13 cellular contexts compared by ENCODE assay signal in genomic region chr3:43707998-43708397, GRCh38. TPM values are rescaled to one million over a fixed set of nuclear protein-coding genes. Genes with fewer than 3 reads are reported as not detected.
DNase-seq lines count a peak whose midpoint lies in the region; ATAC-seq, FAIRE-seq and TF ChIP-seq lines count a peak whose summit lies in the region.
"Had no signal": no experiment of that assay in that cellular context is flagged by ENCODE, and none has a peak within 500 bp of the region (broad histone marks: within the 10 kb centered on the region; RNA-seq: fewer than 3 reads in every experiment).

No MANE protein-coding gene starts in this region.

- H3K4me3 Mint-ChIP-seq in Calu3 (ENCODE audit: low read depth, unreplicated experiment) (no peak overlapping the region), Caco-2 (ENCODE audit: unreplicated experiment) (no peak overlapping the region)
- H3K4me3 Mint-ChIP-seq in naive thymus-derived CD4-positive, alpha-beta T cell = no peak overlapping the region

- no peaks in the 10 kb centered on the region for H3K9me3 ChIP-seq in naive thymus-derived CD4-positive, alpha-beta T cell (ENCODE audit: control insufficient read depth in 2 of 3, low read length in 3 of 3)
- no peaks in the 10 kb centered on the region for H3K9me3 ChIP-seq in Caco-2
- H3K9me3 ChIP-seq: Peyer's patch had no signal

- H3K9me3 Mint-ChIP-seq in Calu3 (ENCODE audit: low read depth, unreplicated experiment) = no peaks in the 10 kb centered on the region
- H3K9me3 Mint-ChIP-seq in naive thymus-derived CD4-positive, alpha-beta T cell = no peaks in the 10 kb centered on the region
- H3K9me3 Mint-ChIP-seq in Caco-2 (ENCODE audit: unreplicated experiment) = no peaks in the 10 kb centered on the region

- intact Hi-C loops in Calu3 (cut with micrococcal nuclease; ENCODE audit: unreplicated experiment) (loop anchor here (5.0 kb wide), 1 partner anchor 44 kb away; no protein-coding TSS in a partner anchor), Caco-2 (cut with micrococcal nuclease; ENCODE audit: unreplicated experiment) (no loop called here)
- intact Hi-C loops in naive thymus-derived CD4-positive, alpha-beta T cell (cut with micrococcal nuclease) = no loop called here

- H3K27ac Mint-ChIP-seq in Calu3 (ENCODE audit: unreplicated experiment) (peak overlapping the region; percentile 42), Caco-2 (ENCODE audit: unreplicated experiment) (no peak overlapping the region)
- H3K27ac Mint-ChIP-seq in naive thymus-derived CD4-positive, alpha-beta T cell = no peak overlapping the region

- no peak for TF ChIP-seq POLR2A in NB4 (IDR thresholded peaks at IDR 0.05; ENCODE audit: extremely low read depth, insufficient read length)

- H3K4me1 Mint-ChIP-seq in Calu3 (ENCODE audit: low read depth, unreplicated experiment) (peaks cover 12% of the 10 kb centered on the region), Caco-2 (ENCODE audit: low read depth, unreplicated experiment) (no peaks in the 10 kb centered on the region)
- H3K4me1 Mint-ChIP-seq in naive thymus-derived CD4-positive, alpha-beta T cell = peaks cover 0 to 12% (median 0%) of the 10 kb centered on the region in 7 donors

- BruUV-seq in Calu3 (replicated peaks; lab: Mats Ljungman, UMichigan) = no TSS peak
- no TSS peak for BruUV-seq in Caco-2 (replicated peaks; lab: Mats Ljungman, UMichigan)

- FAIRE-seq in bronchial epithelial cell (lab: Jason Lieb, UNC) = peak; percentile 97

- TF ChIP-seq CTCF in Calu3 (IDR thresholded peaks at IDR 0.05; ENCODE audit: unreplicated experiment) (no peak), NB4 (IDR thresholded peaks at IDR 0.05; ENCODE audit: low read depth, low read length) (no peak), bronchial epithelial cell (IDR thresholded peaks at IDR 0.05; ENCODE audit: insufficient read depth, low read length, severe bottlenecking) (no peak), Caco-2 (IDR thresholded peaks at IDR 0.05; ENCODE audit: insufficient read depth in 1 of 2, low read depth in 1 of 2, low read length in 1 of 2, severe bottlenecking in 1 of 2, unreplicated experiment in 1 of 2) (no peak)

- DNase-seq in Calu3 (peak; percentile 15), NB4 (ENCODE audit: low read depth) (peak; percentile 59), bronchial epithelial cell (ENCODE audit: low read depth) (peak; percentile 99), retina (no peak), Caco-2 (no peak), ecto neural progenitor cell (ENCODE audit: low spot score) (no peak)
- no peak for DNase-seq in naive thymus-derived CD4-positive, alpha-beta T cell
- DNase-seq: activated CD4-positive, alpha-beta T cell treated with anti-CD3 and anti-CD28 coated beads, Interleukin-2, amount 50 U/mL, for 48 hours; caudate nucleus; NCI-H1436; Peyer's patch; posterior cingulate gyrus had no signal

- H3K27me3 ChIP-seq in bronchial epithelial cell (ENCODE audit: control insufficient read depth, insufficient read depth, low read length) (no peaks in the 10 kb centered on the region), Caco-2 (replicated peaks; ENCODE audit: control insufficient read depth, insufficient read depth, low read length) (no peaks in the 10 kb centered on the region)
- no peaks in the 10 kb centered on the region for H3K27me3 ChIP-seq in naive thymus-derived CD4-positive, alpha-beta T cell (ENCODE audit: control insufficient read depth in 2 of 2, insufficient read depth in 2 of 2, low read length in 2 of 2)
- H3K27me3 ChIP-seq: Peyer's patch had no signal

- peak; percentile 27 for ATAC-seq in naive thymus-derived CD4-positive, alpha-beta T cell
- no peak for ATAC-seq in HG02884 (IDR thresholded peaks at IDR 0.05; ENCODE audit: unreplicated experiment)

- H3K36me3 Mint-ChIP-seq in Calu3 (ENCODE audit: insufficient read depth, unreplicated experiment) = peaks cover 3% of the 10 kb centered on the region
- H3K36me3 Mint-ChIP-seq in naive thymus-derived CD4-positive, alpha-beta T cell = peaks cover 10 to 42% (median 18%) of the 10 kb centered on the region in 5 donors
- H3K36me3 Mint-ChIP-seq in Caco-2 (ENCODE audit: insufficient read depth, unreplicated experiment) = no peaks in the 10 kb centered on the region

- H3K36me3 ChIP-seq in bronchial epithelial cell (ENCODE audit: control insufficient read depth, insufficient read depth, low read length) (peaks cover 6% of the 10 kb centered on the region), Caco-2 (ENCODE audit: control insufficient read depth, insufficient read depth, low read length) (no peaks in the 10 kb centered on the region)
- H3K36me3 ChIP-seq in naive thymus-derived CD4-positive, alpha-beta T cell (ENCODE audit: control insufficient read depth in 2 of 3, insufficient read depth in 3 of 3, low read length in 3 of 3) = peaks cover 0 to 15% (median 0%) of the 10 kb centered on the region in 3 experiments

- POLR2A ChIA-PET in naive thymus-derived CD4-positive, alpha-beta T cell (lab: Charles Lee) = no interaction called here
- POLR2A ChIA-PET in Caco-2 (lab: Charles Lee) = no interaction called here

- H3K4me1 ChIP-seq in naive thymus-derived CD4-positive, alpha-beta T cell (ENCODE audit: control insufficient read depth in 2 of 2, insufficient read depth in 2 of 2, low read length in 2 of 2) = no peaks in the 10 kb centered on the region
- no peaks in the 10 kb centered on the region for H3K4me1 ChIP-seq in Caco-2
- H3K4me1 ChIP-seq: Peyer's patch had no signal

- H3K27ac ChIP-seq in naive thymus-derived CD4-positive, alpha-beta T cell (ENCODE audit: low read depth, low read length) = no peak overlapping the region
- H3K27ac ChIP-seq: Peyer's patch had no signal

- H3K27me3 Mint-ChIP-seq in Calu3 (ENCODE audit: unreplicated experiment) (no peaks in the 10 kb centered on the region), Caco-2 (ENCODE audit: insufficient read depth, unreplicated experiment) (no peaks in the 10 kb centered on the region)
- H3K27me3 Mint-ChIP-seq in naive thymus-derived CD4-positive, alpha-beta T cell = no peaks in the 10 kb centered on the region

- H3K4me3 ChIP-seq in NB4 (ENCODE audit: low read depth, low read length) (no peak overlapping the region), bronchial epithelial cell (ENCODE audit: low read depth, low read length) (no peak overlapping the region), Caco-2 (ENCODE audit: low read depth, low read length) (no peak overlapping the region)
- no peak overlapping the region for H3K4me3 ChIP-seq in naive thymus-derived CD4-positive, alpha-beta T cell (ENCODE audit: low read length)
- H3K4me3 ChIP-seq: Peyer's patch had no signal

- CTCF ChIA-PET in Calu3 (lab: Charles Lee) = interaction anchor here (0.8 kb wide), 1 partner anchor 10 kb away, joined by 3 read pairs; no protein-coding TSS in a partner anchor
- CTCF ChIA-PET in naive thymus-derived CD4-positive, alpha-beta T cell (lab: Charles Lee) = no interaction called here
- CTCF ChIA-PET in Caco-2 (lab: Charles Lee) = no interaction called here

RNA-seq across cellular contexts. Expression of gene ABHD5, which starts 17.3 kb away (rescaled TPM):
- total RNA-seq in Calu3 (2022) (17.2 and 20.3 TPM in 2 replicates), bronchial epithelial cell (33.2 and 34.2 TPM in 2 replicates), Caco-2 (2022) (12.3 and 12.4 TPM in 2 replicates)
- 10 to 100 TPM in 3 of 5 experiments, 1 to 10 TPM in 2; 6.1 to 21.0 (median 12.1) TPM for total RNA-seq in naive thymus-derived CD4-positive, alpha-beta T cell
- 1 to 10 TPM; 4.2 to 4.5 TPM for polyA plus RNA-seq in naive thymus-derived CD4-positive, alpha-beta T cell

Comparison
In these comparisons a context has a peak if more than half of its experiments do, and no peak if none do; other contexts are left out.
1. DNase-seq: peak in Calu3 (single experiment), NB4 (single experiment) and bronchial epithelial cell (single experiment); none in naive thymus-derived CD4-positive, alpha-beta T cell (0 of 9), retina (single experiment), Caco-2 (0 of 2) and ecto neural progenitor cell (single experiment).